In genomic region chr12:44015333-44015941, GRCh38 we compare ENCODE assay signal across 8 cellular contexts.
DNase-seq lines count a peak whose midpoint lies in the region; ATAC-seq and TF ChIP-seq lines count a peak whose summit lies in the region.

No MANE protein-coding gene starts in this region.

- TF ChIP-seq CTCF in breast epithelium (IDR thresholded peaks at IDR 0.05) (peak in 2 of 3 donors; percentile 29 to 30), lower leg skin (IDR thresholded peaks at IDR 0.05) (no peak)

- no peaks in the 10 kb centered on the region for H3K9me3 ChIP-seq in breast epithelium

- no peak overlapping the region for H3K4me3 ChIP-seq in breast epithelium
- no peak overlapping the region for H3K4me3 ChIP-seq in lower leg skin (ENCODE audit: low read depth, poor library complexity, severe bottlenecking)

- DNase-seq in DMS153 treated with DMSO at 0.1 percent for 48 hours (lab: John Stamatoyannopoulos, UW; ENCODE audit: unreplicated experiment) = peak; percentile 31
- peak; percentile 9 to 67 for DNase-seq in NCI-H524 (lab: John Stamatoyannopoulos, UW)
- no peak for DNase-seq in breast epithelium (ENCODE audit: low spot score in 2 of 2)
- DNase-seq in left kidney (ENCODE audit: low read depth, low spot score) = peak; percentile 70
- DNase-seq in stimulated activated CD4-positive, alpha-beta T cell treated with anti-CD3 and anti-CD28 coated beads, Interleukin-2, amount 100 ng/mL, for 24 hours = no peak
- no peak for DNase-seq in lower leg skin (ENCODE audit: low spot score in 2 of 2)

- intact Hi-C loops in breast epithelium (cut with DNase I; ENCODE audit: low total_unique reads) (no loop called here), lower leg skin (cut with DNase I; ENCODE audit: low total_unique reads) (loop anchor here (10.0 kb wide), 1 partner anchor 909 kb away; no protein-coding TSS in a partner anchor)

- no peak overlapping the region for H3K27ac ChIP-seq in breast epithelium

- H3K27me3 ChIP-seq in breast epithelium = no peaks in the 10 kb centered on the region

- H3K4me1 ChIP-seq in breast epithelium = no peaks in the 10 kb centered on the region

- no peaks in the 10 kb centered on the region for H3K36me3 ChIP-seq in breast epithelium

- 1 to 3% methylated on average over 3 of the region's 3 CpGs for WGBS in lower leg skin, 2 donors

- TF ChIP-seq POLR2A in breast epithelium (IDR thresholded peaks at IDR 0.05) (no peak), lower leg skin (IDR thresholded peaks at IDR 0.05) (no peak)

- ATAC-seq in GM19372 (IDR thresholded peaks at IDR 0.05; ENCODE audit: low read depth, unreplicated experiment) (peak; percentile 86), HG03439 (IDR thresholded peaks at IDR 0.05; ENCODE audit: unreplicated experiment) (peak; percentile 75)

Comparison
In these comparisons a context has a peak if more than half of its experiments do, and no peak if none do; other contexts are left out.
1. DNase-seq: peak in DMS153 treated with DMSO at 0.1 percent for 48 hours (single experiment), NCI-H524 (2 of 2) and left kidney (single experiment); none in breast epithelium (0 of 2), stimulated activated CD4-positive, alpha-beta T cell treated with anti-CD3 and anti-CD28 coated beads, Interleukin-2, amount 100 ng/mL, for 24 hours (0 of 2) and lower leg skin (0 of 2).
2. CTCF ChIP-seq: peak in breast epithelium (2 of 3); none in lower leg skin (0 of 3).